ENCODE assay signal across 28 cellular contexts in genomic region chr10:51147644-51148399, GRCh38.
"Had no signal": no experiment of that assay in that cellular context is flagged by ENCODE, and none has a peak within 500 bp of the region (broad histone marks: within the 10 kb centered on the region; RNA-seq: fewer than 3 reads in every experiment).

No MANE protein-coding gene starts in this region.

- H3K4me3 ChIP-seq: MG63, PC-9, SJCRH30, SK-N-MC had no signal

- H3K36me3 ChIP-seq: MG63, SJCRH30, WERI-Rb-1 had no signal

- H3K27me3 ChIP-seq: MG63, SJCRH30 had no signal

- ATAC-seq: activated T-cell treated with anti-CD3 and anti-CD28 coated beads, Interleukin-2, amount 50 U/mL, for 72 hours had no signal

- H3K4me1 ChIP-seq: SJCRH30 had no signal

- H3K9me3 ChIP-seq: SJCRH30 had no signal

- H3K27ac ChIP-seq: PC-9, SJCRH30, SK-N-MC, WERI-Rb-1 had no signal

- H3K4me2 ChIP-seq: PC-9 had no signal

- DNase-seq: activated CD4-positive, alpha-beta memory T cell treated with anti-CD3 and anti-CD28 coated beads, Interleukin-2, amount 10 ng/mL, durations not matched to agents 7 days and 5 days; activated CD4-positive, alpha-beta T cell treated with anti-CD3 and anti-CD28 coated beads for 1 hour; activated CD4-positive, alpha-beta T cell treated with anti-CD3 and anti-CD28 coated beads for 48 hours; activated CD4-positive, CD25-positive, alpha-beta regulatory T cell; activated gamma-delta T cell; activated naive CD4-positive, alpha-beta T cell treated with Interleukin-2 at 50 U/mL for 16 hours; activated naive CD8-positive, alpha-beta T cell treated with anti-CD3 and anti-CD28 coated beads, Interleukin-2, amount 10 ng/mL, durations not matched to agents 7 days and 5 days; activated T-cell treated with anti-CD3 and anti-CD28 coated beads, Interleukin-2, amount 50 U/mL, for 1 hour; activated T-cell treated with anti-CD3 and anti-CD28 coated beads, Interleukin-2, amount 50 U/mL, for 72 hours; Kasumi-1; KG1; MG63; NCI-H1048; NCI-H1105 treated with DMSO at 0.1 percent for 48 hours; NCI-H1436; NCI-H1694; NCI-H1930; NCI-H2081 treated with DMSO at 0.1 percent for 48 hours; NCI-H510A; NCI-H526; NCI-H748 treated with DMSO at 0.1 percent for 48 hours; NK-92 treated with Interleukin-12 subunit alpha and Interleukin-12 subunit beta, amount 100 ng/mL, for 24 hours; PC-9; SHP77; SJCRH30; T1000; WERI-Rb-1 had no signal

- H2AFZ ChIP-seq: PC-9 had no signal
